ENCODE assay signal across 14 cellular contexts in the genomic region with DNA sequence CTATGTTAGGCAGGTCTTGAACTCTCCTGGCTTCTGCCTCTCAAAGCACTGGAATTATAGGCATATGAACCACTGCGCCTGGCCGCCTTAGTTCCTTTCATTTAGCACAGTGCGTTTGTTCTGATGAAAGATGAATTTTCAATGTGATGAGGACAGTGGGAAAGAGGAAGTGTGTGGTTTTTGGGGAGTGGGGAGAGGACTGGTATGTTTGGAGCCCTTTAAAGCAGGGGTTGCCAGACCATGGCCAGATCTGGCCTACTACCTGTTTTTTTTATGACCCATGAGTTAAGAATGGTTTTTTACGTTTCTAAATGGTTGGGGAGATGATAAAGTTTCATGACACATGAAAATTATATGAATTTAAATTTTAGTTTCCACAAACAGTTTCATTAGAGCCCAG. TPM values are rescaled to one million over a fixed set of nuclear protein-coding genes. Genes with fewer than 3 reads are reported as not detected.
DNase-seq lines count a peak whose midpoint lies in the region; ATAC-seq and TF ChIP-seq lines count a peak whose summit lies in the region.
"Had no signal": no experiment of that assay in that cellular context is flagged by ENCODE, and none has a peak within 500 bp of the region (broad histone marks: within the 10 kb centered on the region; RNA-seq: fewer than 3 reads in every experiment).

No MANE protein-coding gene starts in this region.

- H3K4me1 ChIP-seq in CD4-positive, CD25-positive, alpha-beta regulatory T cell (ENCODE audit: control insufficient read depth, insufficient read depth, low read length, poor library complexity, severe bottlenecking): peaks cover 26% of the 10 kb centered on the region
- H3K4me1 ChIP-seq in hepatocyte (ENCODE audit: insufficient read depth): peaks cover 28% of the 10 kb centered on the region
- peaks cover 24% of the 10 kb centered on the region for H3K4me1 ChIP-seq in CD8-positive, alpha-beta memory T cell (ENCODE audit: insufficient read depth, low read length)

- H3K4me3 Mint-ChIP-seq in CD4-positive, CD25-positive, alpha-beta regulatory T cell: no peak overlapping the region
- H3K4me3 Mint-ChIP-seq in CD8-positive, alpha-beta memory T cell: no peak overlapping the region
- H3K4me3 Mint-ChIP-seq: activated naive CD4-positive, alpha-beta T cell treated with anti-CD3 and anti-CD28 coated beads, Interleukin-2, amount 50 U/mL, for 24 hours; endodermal cell had no signal

- DNase-seq in CD4-positive, CD25-positive, alpha-beta regulatory T cell: no peak
- DNase-seq in MG63 (peak; percentile 44), SKM-1 (lab: John Stamatoyannopoulos, UW; ENCODE audit: unreplicated experiment) (peak; percentile 70), hepatocyte (ENCODE audit: low spot score) (no peak), iPS-NIHi7 (ENCODE audit: extremely low spot score) (no peak), NCI-H2029 treated with DMSO at 0.1 percent for 48 hours (lab: John Stamatoyannopoulos, UW) (no peak), NCI-H510A (lab: John Stamatoyannopoulos, UW) (no peak)
- no peak for DNase-seq in CD8-positive, alpha-beta memory T cell
- DNase-seq: activated CD4-positive, CD25-positive, alpha-beta regulatory T cell; endodermal cell; NCI-H187 treated with DMSO at 0.1 percent for 48 hours; NCI-H748 treated with DMSO at 0.1 percent for 48 hours; stimulated activated CD4-positive, alpha-beta T cell treated with anti-CD3 and anti-CD28 coated beads, Interleukin-12 subunit alpha, Interleukin-12 subunit beta, amount 100 ng/mL, for 4 hours had no signal

- H3K4me3 ChIP-seq in CD4-positive, CD25-positive, alpha-beta regulatory T cell (ENCODE audit: low read depth, low read length): peak overlapping the region; percentile 26
- H3K4me3 ChIP-seq in MG63: no peak overlapping the region
- H3K4me3 ChIP-seq in hepatocyte: no peak overlapping the region
- no peak overlapping the region for H3K4me3 ChIP-seq in CD8-positive, alpha-beta memory T cell (ENCODE audit: low read length)

- H3K9me3 Mint-ChIP-seq in CD4-positive, CD25-positive, alpha-beta regulatory T cell: no peaks in the 10 kb centered on the region
- H3K9me3 Mint-ChIP-seq in CD8-positive, alpha-beta memory T cell: no peaks in the 10 kb centered on the region
- H3K9me3 Mint-ChIP-seq: activated naive CD4-positive, alpha-beta T cell treated with anti-CD3 and anti-CD28 coated beads, Interleukin-2, amount 50 U/mL, for 24 hours; endodermal cell had no signal

- TF ChIP-seq CTCF in hepatocyte (IDR thresholded peaks at IDR 0.05; ENCODE audit: poor library complexity): no peak

- POLR2A ChIA-PET in CD8-positive, alpha-beta memory T cell (lab: Charles Lee): no interaction called here

- H3K4me2 ChIP-seq in hepatocyte: no peak overlapping the region

- no peaks in the 10 kb centered on the region for H3K27me3 ChIP-seq in CD4-positive, CD25-positive, alpha-beta regulatory T cell (ENCODE audit: control insufficient read depth, insufficient read depth, low read length)
- no peaks in the 10 kb centered on the region for H3K27me3 ChIP-seq in MG63
- no peaks in the 10 kb centered on the region for H3K27me3 ChIP-seq in hepatocyte
- H3K27me3 ChIP-seq in CD8-positive, alpha-beta memory T cell (ENCODE audit: insufficient read depth, low read length, poor library complexity, severe bottlenecking): no peaks in the 10 kb centered on the region

- WGBS in hepatocyte (ENCODE audit: low lambda C conversion rate, missing lambda C conversion rate): 86% methylated on average over 4 of the region's 4 CpGs

- ATAC-seq in CD4-positive, CD25-positive, alpha-beta regulatory T cell (ENCODE audit: low read depth in 2 of 2): no peak

- peaks cover 86% of the 10 kb centered on the region for H4K20me1 ChIP-seq in hepatocyte (ENCODE audit: insufficient read depth, poor library complexity, severe bottlenecking)

- no peak overlapping the region for H2AFZ ChIP-seq in hepatocyte

- H3K27ac ChIP-seq in CD4-positive, CD25-positive, alpha-beta regulatory T cell (ENCODE audit: insufficient read depth, low read length, poor library complexity, severe bottlenecking): peak overlapping the region; percentile 7
- peak overlapping the region; percentile 3 for H3K27ac ChIP-seq in hepatocyte
- no peak overlapping the region for H3K27ac ChIP-seq in CD8-positive, alpha-beta memory T cell (ENCODE audit: low read depth, low read length)

- H3K27me3 Mint-ChIP-seq in CD4-positive, CD25-positive, alpha-beta regulatory T cell: no peaks in the 10 kb centered on the region
- no peaks in the 10 kb centered on the region for H3K27me3 Mint-ChIP-seq in CD8-positive, alpha-beta memory T cell
- H3K27me3 Mint-ChIP-seq: activated naive CD4-positive, alpha-beta T cell treated with anti-CD3 and anti-CD28 coated beads, Interleukin-2, amount 50 U/mL, for 24 hours had no signal

- peaks cover 20 to 35% (median 34%) of the 10 kb centered on the region in 4 donors for H3K4me1 Mint-ChIP-seq in CD4-positive, CD25-positive, alpha-beta regulatory T cell
- H3K4me1 Mint-ChIP-seq in CD8-positive, alpha-beta memory T cell: peaks cover 14 to 40% (median 39%) of the 10 kb centered on the region in 3 donors

- CTCF ChIA-PET in CD8-positive, alpha-beta memory T cell (lab: Charles Lee): no interaction called here

- peaks cover 93% of the 10 kb centered on the region for H3K79me2 ChIP-seq in hepatocyte

- H3K27ac Mint-ChIP-seq in CD4-positive, CD25-positive, alpha-beta regulatory T cell: no peak overlapping the region
- H3K27ac Mint-ChIP-seq in CD8-positive, alpha-beta memory T cell: no peak overlapping the region
- H3K27ac Mint-ChIP-seq: activated naive CD4-positive, alpha-beta T cell treated with anti-CD3 and anti-CD28 coated beads, Interleukin-2, amount 50 U/mL, for 24 hours; endodermal cell had no signal

- no peaks in the 10 kb centered on the region for H3K9me3 ChIP-seq in CD4-positive, CD25-positive, alpha-beta regulatory T cell (ENCODE audit: control insufficient read depth in 2 of 2, low read length in 2 of 2)
- H3K9me3 ChIP-seq in MG63: no peaks in the 10 kb centered on the region
- H3K9me3 ChIP-seq in hepatocyte (ENCODE audit: low read depth): no peaks in the 10 kb centered on the region
- no peaks in the 10 kb centered on the region for H3K9me3 ChIP-seq in CD8-positive, alpha-beta memory T cell (ENCODE audit: low read length)

- H3K36me3 ChIP-seq in CD4-positive, CD25-positive, alpha-beta regulatory T cell (ENCODE audit: control insufficient read depth, insufficient read depth, low read length): no peaks in the 10 kb centered on the region
- peaks cover 28% of the 10 kb centered on the region for H3K36me3 ChIP-seq in MG63
- no peaks in the 10 kb centered on the region for H3K36me3 ChIP-seq in hepatocyte (replicated peaks; ENCODE audit: insufficient read depth, low read depth)
- H3K36me3 ChIP-seq in CD8-positive, alpha-beta memory T cell (ENCODE audit: insufficient read depth, low read length): no peaks in the 10 kb centered on the region

- no peaks in the 10 kb centered on the region for H3K9me2 ChIP-seq in hepatocyte (replicated peaks; ENCODE audit: insufficient read depth)

- no peaks in the 10 kb centered on the region for H3K36me3 Mint-ChIP-seq in CD4-positive, CD25-positive, alpha-beta regulatory T cell
- peaks cover 0 to 3% (median 1%) of the 10 kb centered on the region in 3 donors for H3K36me3 Mint-ChIP-seq in CD8-positive, alpha-beta memory T cell
- H3K36me3 Mint-ChIP-seq: activated naive CD4-positive, alpha-beta T cell treated with anti-CD3 and anti-CD28 coated beads, Interleukin-2, amount 50 U/mL, for 24 hours had no signal

RNA-seq across cellular contexts. Expression of a gene that starts 12.5 kb away (rescaled TPM):
- 61.7 TPM for total RNA-seq in CD4-positive, CD25-positive, alpha-beta regulatory T cell
- 100 to 1,000 TPM in 2 of 4 donors, 10 to 100 TPM in 2; 70.3 to 107 (median 90.6) TPM for polyA plus RNA-seq in CD4-positive, CD25-positive, alpha-beta regulatory T cell
- 169 and 176 TPM in 2 replicates for total RNA-seq in MG63 (2014; rRNA removed; shearing (Covaris generic); ENCODE audit: low replicate concordance)
- total RNA-seq in hepatocyte: 118 and 141 TPM in 2 replicates
- polyA plus RNA-seq in hepatocyte: 186 and 196 TPM in 2 replicates
- total RNA-seq in CD8-positive, alpha-beta memory T cell: 100 to 1,000 TPM; 122 to 123 TPM
- polyA plus RNA-seq in CD8-positive, alpha-beta memory T cell: 95.7 TPM

Comparison
In these comparisons a context has a peak if more than half of its experiments do, and no peak if none do; other contexts are left out.
1. DNase-seq: peak in MG63 (single experiment) and SKM-1 (single experiment); none in CD4-positive, CD25-positive, alpha-beta regulatory T cell (0 of 3), hepatocyte (single experiment), iPS-NIHi7 (single experiment), CD8-positive, alpha-beta memory T cell (0 of 5), NCI-H2029 treated with DMSO at 0.1 percent for 48 hours (single experiment) and NCI-H510A (single experiment).